ENCODE assay signal across 7 cellular contexts in the genomic region with DNA sequence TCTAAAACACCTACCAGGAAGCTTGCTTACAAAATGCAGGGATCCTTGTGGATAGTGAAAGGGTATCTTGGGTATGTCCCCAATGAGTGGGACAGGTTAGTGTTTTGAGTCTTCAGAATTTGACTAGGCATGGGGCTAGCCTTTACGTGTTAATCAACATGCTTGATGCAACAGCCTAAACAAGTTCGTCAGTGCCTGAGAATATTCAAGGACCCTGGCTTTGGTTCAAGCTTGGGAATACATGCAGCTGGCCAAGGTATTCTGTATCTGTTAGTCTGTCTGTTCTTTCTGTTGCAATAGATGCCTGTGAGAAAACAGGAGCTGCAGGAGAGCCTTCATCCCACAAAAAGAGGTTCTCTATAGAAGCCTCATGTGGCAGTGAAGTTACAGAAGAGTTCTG.
"Had no signal": no experiment of that assay in that cellular context is flagged by ENCODE, and none has a peak within 500 bp of the region (broad histone marks: within the 10 kb centered on the region; RNA-seq: fewer than 3 reads in every experiment).

No MANE protein-coding gene starts in this region.

- DNase-seq: IMR-90, KBM-7 had no signal

- H3K4me3 ChIP-seq: K562 had no signal

- H3K4me1 Mint-ChIP-seq: IgD-negative memory B cell had no signal

- H3K4me3 Mint-ChIP-seq: IgD-negative memory B cell had no signal

- H3K27ac Mint-ChIP-seq: IgD-negative memory B cell had no signal

- H3K27ac ChIP-seq: HL-60 had no signal

- ATAC-seq: HepG2, K562 had no signal

- FAIRE-seq: HepG2, HTR-8/SVneo, K562 had no signal
